17 cellular contexts compared by ENCODE assay signal in the genomic region with DNA sequence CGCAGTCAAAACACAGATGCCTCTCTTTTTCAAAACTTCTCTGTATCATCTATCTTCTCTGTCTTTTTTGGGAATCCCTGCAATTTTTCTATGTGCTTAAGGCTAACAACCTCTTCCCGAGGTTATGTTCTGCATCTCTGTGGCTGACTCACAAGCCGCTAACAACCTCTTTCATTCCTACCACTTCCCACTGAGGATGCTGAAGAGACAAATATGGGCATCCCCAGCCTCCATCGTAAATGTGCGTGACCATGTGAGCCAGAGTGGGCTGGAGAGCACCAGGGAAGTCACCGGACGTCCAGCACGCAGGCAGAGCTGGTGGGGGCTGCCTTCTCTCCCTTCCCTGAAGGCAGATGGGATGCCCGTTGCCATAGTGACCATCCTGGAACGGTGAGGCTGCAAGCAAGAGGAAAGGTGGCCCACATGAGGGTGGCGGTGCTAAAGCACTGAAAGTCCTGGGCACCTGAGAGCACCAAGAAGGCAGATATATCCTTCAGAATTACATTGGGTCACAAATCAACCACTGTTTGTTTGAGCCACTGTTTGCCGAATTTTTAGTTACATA.
DNase-seq lines count a peak whose midpoint lies in the region; ATAC-seq and TF ChIP-seq lines count a peak whose summit lies in the region.
"Had no signal": no experiment of that assay in that cellular context is flagged by ENCODE, and none has a peak within 500 bp of the region (broad histone marks: within the 10 kb centered on the region; RNA-seq: fewer than 3 reads in every experiment).

No MANE protein-coding gene starts in this region.

- H3K9me3 ChIP-seq in BLaER1 (peaks cover 9% of the 10 kb centered on the region; the same call in 1 of the 2 replicates), PC-9 (ENCODE audit: insufficient read depth, low read depth) (no peaks in the 10 kb centered on the region)
- H3K9me3 ChIP-seq: SK-N-SH had no signal

- H3K27ac ChIP-seq in BLaER1 (peak overlapping the region; percentile 28; the same call in 1 of the 2 replicates), PC-9 (no peak overlapping the region)

- ATAC-seq in GM18858 (IDR thresholded peaks at IDR 0.05; ENCODE audit: unreplicated experiment) (no peak), HG02884 (IDR thresholded peaks at IDR 0.05; ENCODE audit: unreplicated experiment) (no peak)
- ATAC-seq: Panc1, Right ventricle myocardium inferior had no signal

- peak overlapping the region; percentile 73 for H3K4me2 ChIP-seq in BLaER1
- H3K4me2 ChIP-seq in PC-9 = no peak overlapping the region
- H3K4me2 ChIP-seq: SK-N-SH had no signal

- H2AFZ ChIP-seq in PC-9 = no peak overlapping the region

- no peak overlapping the region for H3K4me3 ChIP-seq in BLaER1
- no peak overlapping the region for H3K4me3 ChIP-seq in PC-9

- H3K4me1 ChIP-seq in BLaER1 (peaks cover 78% of the 10 kb centered on the region), PC-9 (replicated peaks; ENCODE audit: insufficient read depth) (no peaks in the 10 kb centered on the region)

- H3K36me3 ChIP-seq in BLaER1 = no peaks in the 10 kb centered on the region
- no peaks in the 10 kb centered on the region for H3K36me3 ChIP-seq in PC-9 (ENCODE audit: low read depth)

- POLR2A ChIA-PET in PC-9 (lab: Charles Lee; ENCODE audit: unreplicated experiment) = no interaction called here
- POLR2A ChIA-PET in GM10248 (lab: Yijun Ruan, JAX) = no interaction called here

- DNase-seq in LHCN-M2 (ENCODE audit: low read depth) (peak; percentile 54), cerebellar nuclear complex (lab: John Stamatoyannopoulos, UW) (peak; percentile 62 to 74), left kidney (ENCODE audit: low read depth, low spot score) (peak; percentile 38), PC-9 (no peak), GM10248 (ENCODE audit: extremely low spot score) (no peak)
- DNase-seq: H7, NCI-H1048, NCI-H146, NCI-H2081, NCI-H510A treated with DMSO at 0.1 percent for 48 hours, NCI-H82, SK-N-SH had no signal

- H3K79me2 ChIP-seq in PC-9 (ENCODE audit: low read depth) = no peaks in the 10 kb centered on the region

- intact Hi-C loops in PC-9 (cut with micrococcal nuclease; ENCODE audit: unreplicated experiment) = no loop called here

- no peaks in the 10 kb centered on the region for H3F3A ChIP-seq in PC-9 (ENCODE audit: insufficient read depth, low read depth)

- H3K9me2 ChIP-seq in PC-9 (ENCODE audit: insufficient read depth) = no peaks in the 10 kb centered on the region
- H3K9me2 ChIP-seq: SK-N-SH had no signal

- CTCF ChIA-PET in PC-9 (lab: Charles Lee) (no interaction called here), GM10248 (lab: Yijun Ruan, JAX) (no interaction called here)

- H4K20me1 ChIP-seq in BLaER1 (no peaks in the 10 kb centered on the region), PC-9 (ENCODE audit: insufficient read depth) (no peaks in the 10 kb centered on the region)

- H3K9ac ChIP-seq in BLaER1 = no peak overlapping the region; the same call in 1 of the 2 replicates
- H3K9ac ChIP-seq: SK-N-SH had no signal

- H3K27me3 ChIP-seq in BLaER1 (no peaks in the 10 kb centered on the region), PC-9 (ENCODE audit: insufficient read depth, low read depth) (peaks cover 72% of the 10 kb centered on the region)

- BruUV-seq in PC-9 (replicated peaks; lab: Mats Ljungman, UMichigan) = no TSS peak

- TF ChIP-seq CTCF in PC-9 (conservative IDR thresholded peaks at IDR 0.05) (no peak), GM10248 (IDR thresholded peaks at IDR 0.05; ENCODE audit: control extremely low read depth, extremely low read depth, low read depth, missing control alignments) (no peak)

Comparison
In these comparisons a context has a peak if more than half of its experiments do, and no peak if none do; other contexts are left out.
1. DNase-seq: peak in LHCN-M2 (single experiment), cerebellar nuclear complex (2 of 2) and left kidney (single experiment); none in PC-9 (0 of 2) and GM10248 (single experiment).